Comparison of ENCODE assay signal across 2 cellular contexts in genomic region chr3:172449468-172450149, GRCh38.
TF ChIP-seq lines count a peak whose summit lies in the region.

No MANE protein-coding gene starts in this region.

TF ChIP-seq in IMR-90, 13 proteins besides CTCF, POLR2A, EP300 and RAD21:
- TF ChIP-seq USF2 (IDR thresholded peaks at IDR 0.05; ENCODE audit: low read depth, low read length) (no peak), MXI1 (IDR thresholded peaks at IDR 0.05; ENCODE audit: borderline replicate concordance, low read depth, low read length) (peak; percentile 32; the same call in 1 of the 2 replicates), NFE2L2 (IDR thresholded peaks at IDR 0.05; ENCODE audit: low read depth, low read length) (no peak), RFX5 (IDR thresholded peaks at IDR 0.05; ENCODE audit: low read depth, low read length) (no peak), MAZ (IDR thresholded peaks at IDR 0.05; ENCODE audit: borderline replicate concordance, low read depth, low read length) (0 out of 2 replicates have a peak, but pooled peaks have one; percentile 25), CEBPB (IDR thresholded peaks at IDR 0.05; ENCODE audit: low read depth, low read length) (no peak)

TF ChIP-seq in H1, 55 proteins besides CTCF, POLR2A, EP300 and RAD21:
- TF ChIP-seq SRF (IDR thresholded peaks at IDR 0.05; ENCODE audit: low read depth, low read length) (no peak), SAP30 (IDR thresholded peaks at IDR 0.05; ENCODE audit: insufficient read depth, insufficient replicate concordance, low read length) (peak; percentile 72), TBP (IDR thresholded peaks at IDR 0.05; ENCODE audit: low read depth, low read length) (no peak), CBX8 (IDR thresholded peaks at IDR 0.05; ENCODE audit: borderline replicate concordance, low read depth, low read length) (no peak), SP4 (IDR thresholded peaks at IDR 0.05; ENCODE audit: low read length) (no peak), HDAC2 (IDR thresholded peaks at IDR 0.05; ENCODE audit: borderline replicate concordance in 1 of 2, low read depth in 2 of 2, low read length in 2 of 2) (0 out of 4 replicates have a peak, but pooled peaks of 1 of the 2 experiments have one; percentile 50), SP2 (IDR thresholded peaks at IDR 0.05; ENCODE audit: low read length) (no peak), CBX5 (IDR thresholded peaks at IDR 0.05; ENCODE audit: low read depth, low read length) (no peak), POLR2AphosphoS5 (IDR thresholded peaks at IDR 0.05; ENCODE audit: low read depth, low read length) (no peak), MAFK (IDR thresholded peaks at IDR 0.05; ENCODE audit: low read depth, low read length) (no peak), BRCA1 (IDR thresholded peaks at IDR 0.05; ENCODE audit: low read depth, low read length) (no peak), SIX5 (IDR thresholded peaks at IDR 0.05; ENCODE audit: low read depth, low read length) (no peak), RBBP5 (IDR thresholded peaks at IDR 0.05; ENCODE audit: borderline replicate concordance, low read depth, low read length) (0 out of 2 replicates have a peak, but pooled peaks have one; percentile 20), EGR1 (IDR thresholded peaks at IDR 0.05; ENCODE audit: borderline replicate concordance, low read depth, low read length) (no peak), BCL11A (IDR thresholded peaks at IDR 0.05; ENCODE audit: low read depth in 2 of 2, low read length in 2 of 2) (no peak), ASH2L (IDR thresholded peaks at IDR 0.05; ENCODE audit: low read length) (no peak), ATF2 (IDR thresholded peaks at IDR 0.05; ENCODE audit: low read length) (no peak), YY1 (IDR thresholded peaks at IDR 0.05; ENCODE audit: low read depth, low read length) (no peak), KDM5A (IDR thresholded peaks at IDR 0.05; ENCODE audit: low read length) (no peak), BACH1 (IDR thresholded peaks at IDR 0.05; ENCODE audit: low read length) (no peak), HDAC6 (IDR thresholded peaks at IDR 0.05; ENCODE audit: low read depth, low read length) (no peak), ZNF274 (IDR thresholded peaks at IDR 0.05; ENCODE audit: borderline replicate concordance, extremely low read depth, low read length) (no peak), ATF3 (IDR thresholded peaks at IDR 0.05; ENCODE audit: insufficient read depth, low read depth, low read length) (no peak), KDM4A (IDR thresholded peaks at IDR 0.05; ENCODE audit: low read depth, low read length, severe bottlenecking) (no peak), SIN3A (conservative IDR thresholded peaks at IDR 0.05 in 1 of 2, IDR thresholded peaks at IDR 0.05 in 1 of 2; ENCODE audit: low read depth in 1 of 2, low read length in 2 of 2) (peak; percentile 90 to 97; a peak in 3 of 4 replicates), TCF12 (IDR thresholded peaks at IDR 0.05; ENCODE audit: low read depth, low read length) (no peak), POU5F1 (IDR thresholded peaks at IDR 0.05; ENCODE audit: low read depth, low read length) (no peak), FOSL1 (IDR thresholded peaks at IDR 0.05; ENCODE audit: insufficient read depth, low read depth, low read length) (no peak), SIRT6 (IDR thresholded peaks at IDR 0.05; ENCODE audit: low read length) (no peak), GTF2F1 (IDR thresholded peaks at IDR 0.05; ENCODE audit: borderline replicate concordance, low read depth, low read length) (no peak), RFX5 (IDR thresholded peaks at IDR 0.05; ENCODE audit: borderline replicate concordance, low read depth, low read length) (no peak), TEAD4 (IDR thresholded peaks at IDR 0.05; ENCODE audit: low read depth, low read length) (no peak), NRF1 (IDR thresholded peaks at IDR 0.05; ENCODE audit: low read depth, low read length) (no peak), RNF2 (IDR thresholded peaks at IDR 0.05; ENCODE audit: borderline replicate concordance, low read depth, low read length, missing control alignments, poor library complexity, severe bottlenecking) (no peak), TAF7 (optimal IDR thresholded peaks at IDR 0.05; ENCODE audit: borderline replicate concordance, low read depth, low read length) (no peak), KDM1A (IDR thresholded peaks at IDR 0.05; ENCODE audit: borderline replicate concordance, low read length) (no peak), E2F6 (IDR thresholded peaks at IDR 0.05) (peak; percentile 40; the same call in 1 of the 2 replicates), RXRA (IDR thresholded peaks at IDR 0.05; ENCODE audit: insufficient read depth, low read depth, low read length) (no peak), JUND (IDR thresholded peaks at IDR 0.05; ENCODE audit: low read length) (no peak), NANOG (IDR thresholded peaks at IDR 0.05; ENCODE audit: insufficient read depth, low read depth, low read length, poor library complexity, severe bottlenecking) (no peak), USF2 (IDR thresholded peaks at IDR 0.05; ENCODE audit: low read length) (no peak), EZH2 (IDR thresholded peaks at IDR 0.05; ENCODE audit: low read depth, low read length, severe bottlenecking) (no peak), CREB1 (IDR thresholded peaks at IDR 0.05) (no peak; the same call in 1 of the 2 replicates), SP1 (IDR thresholded peaks at IDR 0.05; ENCODE audit: low read depth, low read length) (no peak), MAX (IDR thresholded peaks at IDR 0.05) (peak; percentile 63), CHD2 (IDR thresholded peaks at IDR 0.05; ENCODE audit: low read length) (no peak), CEBPB (IDR thresholded peaks at IDR 0.05; ENCODE audit: low read depth, low read length) (no peak), CTBP2 (IDR thresholded peaks at IDR 0.05; ENCODE audit: borderline replicate concordance, insufficient read depth, insufficient read length, low read length) (no peak), GABPA (IDR thresholded peaks at IDR 0.05; ENCODE audit: borderline replicate concordance, insufficient read depth, low read length) (no peak), SUZ12 (IDR thresholded peaks at IDR 0.05; ENCODE audit: low read length) (no peak), CHD1 (IDR thresholded peaks at IDR 0.05; ENCODE audit: low read depth, low read length) (no peak), PHF8 (conservative IDR thresholded peaks at IDR 0.05; ENCODE audit: low read depth, low read length) (no peak)
